Comparison of ENCODE assay signal across 37 cellular contexts in the genomic region with DNA sequence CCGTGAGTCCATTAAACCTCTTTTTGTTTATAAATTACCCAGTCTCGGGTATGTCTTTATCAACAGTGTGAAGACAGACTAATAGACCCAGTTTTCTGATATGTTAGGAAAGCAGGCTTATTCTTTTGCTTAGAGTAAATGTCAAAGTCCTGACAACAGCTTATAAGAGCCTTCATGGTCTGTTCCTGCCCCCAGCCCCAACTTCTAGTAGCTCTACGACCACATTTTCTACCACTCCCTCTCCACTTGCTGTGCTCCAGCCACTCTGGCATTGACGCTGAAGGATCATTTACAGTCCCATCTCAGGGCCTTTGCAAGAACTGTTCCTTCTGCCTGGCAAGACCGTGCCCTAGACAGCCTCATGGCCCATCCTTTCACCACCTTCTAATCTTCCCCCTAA.
"Had no signal": no experiment of that assay in that cellular context is flagged by ENCODE, and none has a peak within 500 bp of the region (broad histone marks: within the 10 kb centered on the region; RNA-seq: fewer than 3 reads in every experiment).

No MANE protein-coding gene starts in this region.

- H3K9me3 Mint-ChIP-seq: activated CD8-positive, alpha-beta T cell treated with anti-CD3 and anti-CD28 coated beads for 36 hours; activated naive CD8-positive, alpha-beta T cell treated with anti-CD3 and anti-CD28 coated beads for 36 hours; activated T-cell treated with anti-CD3 and anti-CD28 coated beads, Interleukin-2, amount 50 U/mL, for 4 hours had no signal

- H3K27ac ChIP-seq: adrenal gland, body of pancreas, brain microvascular endothelial cell, breast epithelium, VCaP had no signal

- H3K4me1 Mint-ChIP-seq: activated B cell treated with CpG ODN at 0.5 μM for 24 hours; activated CD4-positive, alpha-beta T cell treated with anti-CD3 and anti-CD28 coated beads, Interleukin-2, amount 10 ng/mL, durations not matched to agents 24 days and 14 days; activated naive CD8-positive, alpha-beta T cell treated with anti-CD3 and anti-CD28 coated beads for 36 hours; activated T-helper 17 cell treated with anti-CD3 and anti-CD28 coated beads, Interleukin-2, amount 50 U/mL, for 72 hours had no signal

- H3K27me3 Mint-ChIP-seq: activated B cell treated with CpG ODN at 0.5 μM for 24 hours; activated CD4-positive, alpha-beta memory T cell treated with anti-CD3 and anti-CD28 coated beads for 36 hours; activated CD4-positive, alpha-beta T cell treated with anti-CD3 and anti-CD28 coated beads, Interleukin-2, amount 10 ng/mL, durations not matched to agents 24 days and 14 days; activated naive CD8-positive, alpha-beta T cell treated with anti-CD3 and anti-CD28 coated beads for 36 hours had no signal

- H3K36me3 ChIP-seq: adrenal gland, brain microvascular endothelial cell, breast epithelium had no signal

- H3K27ac Mint-ChIP-seq: activated B cell treated with CpG ODN at 0.5 μM for 24 hours; activated CD4-positive, alpha-beta memory T cell treated with anti-CD3 and anti-CD28 coated beads for 36 hours; activated CD4-positive, alpha-beta T cell treated with anti-CD3 and anti-CD28 coated beads, Interleukin-2, amount 10 ng/mL, durations not matched to agents 24 days and 14 days; activated CD8-positive, alpha-beta T cell treated with anti-CD3 and anti-CD28 coated beads for 36 hours; activated naive CD4-positive, alpha-beta T cell treated with anti-CD3 and anti-CD28 coated beads for 36 hours; activated naive CD4-positive, alpha-beta T cell treated with anti-CD3 and anti-CD28 coated beads, Interleukin-2, amount 50 U/mL, for 72 hours; activated naive CD8-positive, alpha-beta T cell treated with anti-CD3 and anti-CD28 coated beads for 36 hours; activated T-cell treated with anti-CD3 and anti-CD28 coated beads, Interleukin-2, amount 50 U/mL, for 72 hours; activated T-helper 1 cell treated with anti-CD3 and anti-CD28 coated beads, Interleukin-12 subunit alpha, Interleukin-12 subunit beta, Interleukin-2, Interleukin-4 antibody, amounts not matched to agents 30 ng/mL and 10 ng/mL and 1 ng/mL, durations not matched to agents 14 hours and 24 hours and 36 hours; activated T-helper 17 cell treated with anti-CD3 and anti-CD28 coated beads, Interleukin-2, amount 50 U/mL, for 72 hours; T-helper 1 cell treated with Interleukin-12 subunit alpha and Interleukin-12 subunit beta and Interleukin-4 antibody, amounts not matched to agents 30 μg/mL and 1 μg/mL, for 36 hours; T-helper 2 cell treated with Interferon-gamma antibody and Interleukin-4, amounts not matched to agents 5 μg/mL and 100 μg/mL, for 36 hours had no signal

- ATAC-seq: activated CD8-positive, alpha-beta T cell treated with anti-CD3 and anti-CD28 coated beads for 36 hours; activated naive CD4-positive, alpha-beta T cell treated with anti-CD3 and anti-CD28 coated beads, Interleukin-2, amount 50 U/mL, for 72 hours; activated T-cell treated with anti-CD3 and anti-CD28 coated beads, Interleukin-2, amount 50 U/mL, for 4 hours; activated T-cell treated with anti-CD3 and anti-CD28 coated beads, Interleukin-2, amount 50 U/mL, for 72 hours; activated T-helper 17 cell treated with anti-CD3 and anti-CD28 coated beads, Interleukin-2, amount 50 U/mL, for 72 hours; body of pancreas had no signal

- FAIRE-seq: astrocyte, TTC549 had no signal

- H3K9me3 ChIP-seq: adrenal gland, body of pancreas, breast epithelium had no signal

- H3K4me3 Mint-ChIP-seq: activated B cell treated with CpG ODN at 0.5 μM for 24 hours; activated CD4-positive, alpha-beta memory T cell treated with anti-CD3 and anti-CD28 coated beads for 36 hours; activated CD4-positive, alpha-beta T cell treated with anti-CD3 and anti-CD28 coated beads, Interleukin-2, amount 10 ng/mL, durations not matched to agents 24 days and 14 days; activated CD8-positive, alpha-beta T cell treated with anti-CD3 and anti-CD28 coated beads for 36 hours; activated naive CD4-positive, alpha-beta T cell treated with anti-CD3 and anti-CD28 coated beads for 36 hours; activated naive CD8-positive, alpha-beta T cell treated with anti-CD3 and anti-CD28 coated beads for 36 hours; activated T-cell treated with anti-CD3 and anti-CD28 coated beads, Interleukin-2, amount 50 U/mL, for 4 hours; activated T-cell treated with anti-CD3 and anti-CD28 coated beads, Interleukin-2, amount 50 U/mL, for 72 hours; activated T-helper 1 cell treated with anti-CD3 and anti-CD28 coated beads, Interleukin-12 subunit alpha, Interleukin-12 subunit beta, Interleukin-2, Interleukin-4 antibody, amounts not matched to agents 30 ng/mL and 10 ng/mL and 1 ng/mL, durations not matched to agents 14 hours and 24 hours and 36 hours; activated T-helper 17 cell treated with anti-CD3 and anti-CD28 coated beads, Interleukin-2, amount 50 U/mL, for 72 hours; T-helper 1 cell treated with Interleukin-12 subunit alpha and Interleukin-12 subunit beta and Interleukin-4 antibody, amounts not matched to agents 30 μg/mL and 1 μg/mL, for 36 hours; T-helper 2 cell treated with Interferon-gamma antibody and Interleukin-4, amounts not matched to agents 5 μg/mL and 100 μg/mL, for 36 hours had no signal

- H3K4me3 ChIP-seq: adrenal gland, body of pancreas, breast epithelium had no signal

- H3K36me3 Mint-ChIP-seq: activated CD4-positive, alpha-beta memory T cell treated with anti-CD3 and anti-CD28 coated beads for 36 hours; activated naive CD4-positive, alpha-beta T cell treated with anti-CD3 and anti-CD28 coated beads, Interleukin-2, amount 50 U/mL, for 72 hours; activated naive CD8-positive, alpha-beta T cell treated with anti-CD3 and anti-CD28 coated beads for 36 hours had no signal

- DNase-seq: activated B cell treated with CpG ODN at 0.5 μM for 24 hours; activated CD4-positive, alpha-beta memory T cell treated with anti-CD3 and anti-CD28 coated beads for 36 hours; activated CD4-positive, alpha-beta T cell treated with anti-CD3 and anti-CD28 coated beads for 4 hours; activated CD4-positive, alpha-beta T cell treated with anti-CD3 and anti-CD28 coated beads, Interleukin-2, amount 10 ng/mL, durations not matched to agents 24 days and 14 days; activated CD4-positive, alpha-beta T cell treated with anti-CD3 and anti-CD28 coated beads, Interleukin-2, amount 50 U/mL, for 1 hour; activated CD4-positive, alpha-beta T cell treated with anti-CD3 and anti-CD28 coated beads, Interleukin-2, amount 50 U/mL, for 4 hours; activated CD4-positive, CD25-positive, alpha-beta regulatory T cell treated with anti-CD3 and anti-CD28 coated beads, Interleukin-2, amount 50 U/mL, for 72 hours; activated CD8-positive, alpha-beta memory T cell treated with anti-CD3 and anti-CD28 coated beads, Interleukin-2, amount 50 U/mL, for 4 hours; activated CD8-positive, alpha-beta T cell treated with anti-CD3 and anti-CD28 coated beads for 36 hours; activated effector memory CD4-positive, alpha-beta T cell treated with anti-CD3 and anti-CD28 coated beads, Interleukin-2, amount 50 U/mL, for 16 hours; activated gamma-delta T cell treated with Interleukin-2 at 50 U/mL for 16 hours; activated naive CD4-positive, alpha-beta T cell; activated naive CD4-positive, alpha-beta T cell treated with anti-CD3 and anti-CD28 coated beads for 36 hours; activated naive CD4-positive, alpha-beta T cell treated with anti-CD3 and anti-CD28 coated beads, Interleukin-2, amount 50 U/mL, for 16 hours; activated naive CD8-positive, alpha-beta T cell treated with anti-CD3 and anti-CD28 coated beads for 36 hours; activated T-cell treated with anti-CD3 and anti-CD28 coated beads for 4 hours; activated T-cell treated with anti-CD3 and anti-CD28 coated beads, Interleukin-2, amount 50 U/mL, for 1 hour; activated T-cell treated with anti-CD3 and anti-CD28 coated beads, Interleukin-2, amount 50 U/mL, for 4 hours; activated T-cell treated with anti-CD3 and anti-CD28 coated beads, Interleukin-2, amount 50 U/mL, for 72 hours; adrenal gland; amniotic stem cell; aorta; body of pancreas; brain microvascular endothelial cell; central memory CD4-positive, alpha-beta T cell; T-helper 1 cell; T-helper 2 cell; T-helper 9 cell had no signal

- H3K27me3 ChIP-seq: adrenal gland, body of pancreas, brain microvascular endothelial cell had no signal

- H3K4me1 ChIP-seq: adrenal gland, body of pancreas, breast epithelium had no signal
